Comparison of ENCODE assay signal across 17 cellular contexts in the genomic region with DNA sequence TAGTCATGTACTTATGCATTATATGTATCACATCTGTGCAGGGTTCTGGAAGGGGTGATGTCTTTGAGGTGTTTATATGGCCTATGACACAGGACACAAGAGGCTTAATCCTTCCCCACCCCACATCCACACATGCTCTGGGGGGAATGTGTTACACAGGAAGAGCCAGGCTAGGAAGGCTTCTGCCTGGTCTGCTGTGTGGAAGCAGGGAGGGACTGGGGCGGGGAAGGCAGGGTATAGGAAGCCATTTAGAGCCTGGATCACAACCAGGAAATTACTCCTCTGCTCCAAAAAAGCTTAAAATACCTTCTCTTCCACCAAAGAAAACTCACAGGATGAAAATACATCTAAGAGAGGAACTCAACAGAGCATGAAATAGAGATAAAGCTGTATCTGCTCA.
"Had no signal": no experiment of that assay in that cellular context is flagged by ENCODE, and none has a peak within 500 bp of the region (broad histone marks: within the 10 kb centered on the region; RNA-seq: fewer than 3 reads in every experiment).

No MANE protein-coding gene starts in this region.

- DNase-seq: activated CD4-positive, alpha-beta T cell treated with anti-CD3 and anti-CD28 coated beads, Interleukin-2, amount 50 U/mL, for 1 hour; activated CD8-positive, alpha-beta memory T cell treated with anti-CD3 and anti-CD28 coated beads, Interleukin-2, amount 50 U/mL, for 4 hours; activated effector memory CD4-positive, alpha-beta T cell treated with anti-CD3 and anti-CD28 coated beads, Interleukin-2, amount 50 U/mL, for 16 hours; activated naive CD4-positive, alpha-beta T cell treated with anti-CD3 and anti-CD28 coated beads, Interleukin-2, amount 50 U/mL, for 16 hours; activated T-cell treated with anti-CD3 and anti-CD28 coated beads, Interleukin-2, amount 50 U/mL, for 48 hours; aorta; effector CD8-positive, alpha-beta T cell; esophagus squamous epithelium; lower lobe of right lung; natural killer cell; stimulated activated CD8-positive, alpha-beta memory T cell treated with anti-CD3 and anti-CD28 coated beads, Interleukin-4, amount 100 ng/mL, for 48 hours; stimulated activated naive CD4-positive, alpha-beta T cell; T1000; thyroid gland had no signal

- H3K4me3 ChIP-seq: coronary artery, esophagus squamous epithelium, lower lobe of right lung, thyroid gland had no signal

- H3K36me3 ChIP-seq: esophagus squamous epithelium, lower lobe of right lung, neutrophil, thyroid gland had no signal

- H3K79me2 ChIP-seq: parathyroid adenoma had no signal

- H3K27me3 ChIP-seq: esophagus squamous epithelium, neutrophil, thyroid gland had no signal

- H3K4me1 ChIP-seq: parathyroid adenoma had no signal

- H3K9ac ChIP-seq: parathyroid adenoma had no signal

- H2AFZ ChIP-seq: parathyroid adenoma had no signal

- H3K9me3 ChIP-seq: esophagus squamous epithelium, lower lobe of right lung, neutrophil, thyroid gland had no signal

- H3K27ac ChIP-seq: lower lobe of right lung, neutrophil, parathyroid adenoma, thyroid gland had no signal
